In the genomic region with DNA sequence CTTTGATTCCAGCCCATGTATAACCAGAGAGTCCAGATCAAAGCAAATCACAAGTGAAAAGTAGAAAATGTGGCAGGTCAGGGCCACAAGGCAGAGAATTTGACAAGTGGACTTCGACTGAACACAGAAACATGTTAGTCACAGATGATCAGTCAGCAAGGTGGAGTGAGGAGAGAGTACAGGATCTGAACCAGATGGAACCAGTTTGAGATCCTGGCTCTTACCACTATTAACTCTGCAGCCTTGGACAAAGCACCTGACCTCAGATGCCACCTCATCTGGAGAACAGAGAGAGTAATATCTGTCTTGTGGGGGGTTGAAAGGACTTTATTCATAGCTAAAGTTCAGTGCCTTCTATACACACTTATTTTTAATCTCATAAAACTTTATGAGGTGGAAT, we compare ENCODE assay signal across 19 cellular contexts. TPM values are rescaled to one million over a fixed set of nuclear protein-coding genes. Genes with fewer than 3 reads are reported as not detected.
DNase-seq lines count a peak whose midpoint lies in the region; ATAC-seq and TF ChIP-seq lines count a peak whose summit lies in the region.
"Had no signal": no experiment of that assay in that cellular context is flagged by ENCODE, and none has a peak within 500 bp of the region (broad histone marks: within the 10 kb centered on the region; RNA-seq: fewer than 3 reads in every experiment).

No MANE protein-coding gene starts in this region.

- in situ Hi-C loops in GM13976 (cut with MboI; ENCODE audit: low sequenced_read_pairs, unreplicated experiment), result no loop called here

- DNase-seq in astrocyte of the hippocampus (ENCODE audit: low read depth, low spot score), result peak; percentile 2
- DNase-seq in mucosa of gallbladder (ENCODE audit: low spot score), result peak; percentile 12
- no peak for DNase-seq in NCI-H2227 treated with DMSO at 0.1 percent for 48 hours (lab: John Stamatoyannopoulos, UW)
- DNase-seq in GM13976 (ENCODE audit: low spot score), result no peak
- DNase-seq in activated gamma-delta T cell treated with Interleukin-2 at 50 U/mL for 16 hours, result no peak
- no peak for DNase-seq in NCI-H2081 treated with DMSO at 0.1 percent for 48 hours (lab: John Stamatoyannopoulos, UW)
- DNase-seq: activated CD4-positive, alpha-beta T cell treated with anti-CD3 and anti-CD28 coated beads for 36 hours; AML-193; anterior cingulate cortex; DMS153; naive B cell; NCI-H226; stimulated activated CD4-positive, alpha-beta T cell treated with anti-CD3 and anti-CD28 coated beads, Interleukin-4, amount 100 ng/mL, for 24 hours; stimulated activated naive B cell treated with anti-CD40 and anti-IgM and Interleukin-4, amounts not matched to agents 10 μg/mL and 1 μg/mL and 100 μg/mL, for 72 hours had no signal

- ATAC-seq in GM18511 (IDR thresholded peaks at IDR 0.05; ENCODE audit: unreplicated experiment) (peak; percentile 95), HG02642 (IDR thresholded peaks at IDR 0.05; ENCODE audit: poor library complexity, unreplicated experiment) (peak; percentile 45)
- ATAC-seq: activated CD4-positive, alpha-beta T cell treated with anti-CD3 and anti-CD28 coated beads for 36 hours; stimulated activated naive B cell treated with anti-CD40 and anti-IgM and Interleukin-4, amounts not matched to agents 10 μg/mL and 1 μg/mL and 100 μg/mL, for 72 hours had no signal

- no peak for TF ChIP-seq CTCF in GM13976 (IDR thresholded peaks at IDR 0.05; ENCODE audit: borderline replicate concordance, control extremely low read depth, extremely low read depth, insufficient read depth, missing control alignments)

RNA-seq across cellular contexts. Expression of gene MRLN, which starts 4.4 kb away (rescaled TPM):
- total RNA-seq in mucosa of gallbladder, result not detected
- total RNA-seq: activated CD4-positive, alpha-beta T cell treated with anti-CD3 and anti-CD28 coated beads for 36 hours; fibroblast of villous mesenchyme; right atrium auricular region; T-helper 1 cell treated with Interleukin-12 subunit alpha and Interleukin-12 subunit beta and Interleukin-4 antibody, amounts not matched to agents 30 ng/mL and 1 ng/mL, for 36 hours had no signal

RNA-seq across cellular contexts. Expression of gene SLC16A9, which starts 39.2 kb away (rescaled TPM):
- total RNA-seq in mucosa of gallbladder, result 5.6 TPM

Comparison
In these comparisons a context has a peak if more than half of its experiments do, and no peak if none do; other contexts are left out.
1. DNase-seq: peak in astrocyte of the hippocampus (single experiment) and mucosa of gallbladder (single experiment); none in NCI-H2227 treated with DMSO at 0.1 percent for 48 hours (single experiment), GM13976 (single experiment), activated gamma-delta T cell treated with Interleukin-2 at 50 U/mL for 16 hours (single experiment) and NCI-H2081 treated with DMSO at 0.1 percent for 48 hours (single experiment).